ENCODE assay signal across 20 cellular contexts in the genomic region with DNA sequence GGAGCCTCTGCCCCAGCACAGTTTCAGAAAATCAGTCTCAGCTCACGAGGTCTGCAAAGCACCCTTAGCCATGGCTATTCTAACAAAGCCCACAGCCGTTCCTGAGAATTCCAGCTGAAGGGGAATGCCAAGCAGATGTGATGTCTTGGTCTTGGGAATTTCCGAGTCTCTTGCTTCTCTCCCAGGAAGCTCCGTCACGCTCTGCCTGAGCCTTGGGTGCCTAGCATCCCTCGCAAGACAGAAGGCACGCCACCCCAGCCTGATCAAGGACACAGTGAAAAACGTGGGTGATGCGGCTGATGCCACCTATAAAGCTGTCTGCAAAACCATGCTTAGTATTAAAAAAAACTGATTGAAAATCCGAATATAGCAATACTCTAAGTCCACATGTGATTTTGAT.
"Had no signal": no experiment of that assay in that cellular context is flagged by ENCODE, and none has a peak within 500 bp of the region (broad histone marks: within the 10 kb centered on the region; RNA-seq: fewer than 3 reads in every experiment).

No MANE protein-coding gene starts in this region.

- H3K27ac ChIP-seq: coronary artery, gastrocnemius medialis, hepatocyte, parathyroid adenoma, prostate gland, sigmoid colon, skin epidermis, thoracic aorta, transverse colon had no signal

- H3K9me3 Mint-ChIP-seq: stimulated activated naive CD8-positive, alpha-beta T cell treated with anti-CD3 and anti-CD28 coated beads, Interleukin-15, amount 100 ng/mL, for 72 hours had no signal

- H3K36me3 Mint-ChIP-seq: stimulated activated naive B cell treated with anti-CD40 and anti-IgM and Interleukin-4, amounts not matched to agents 10 μg/mL and 1 μg/mL and 100 μg/mL, for 72 hours had no signal

- H3K9me3 ChIP-seq: gastrocnemius medialis, prostate gland, sigmoid colon, thoracic aorta, transverse colon had no signal

- H3K4me3 Mint-ChIP-seq: naive thymus-derived CD4-positive, alpha-beta T cell; nephron progenitor cell; stimulated activated naive B cell treated with anti-CD40 and anti-IgM and Interleukin-4, amounts not matched to agents 10 μg/mL and 1 μg/mL and 100 μg/mL, for 72 hours; stimulated activated naive CD8-positive, alpha-beta T cell treated with anti-CD3 and anti-CD28 coated beads, Interleukin-15, amount 100 ng/mL, for 72 hours had no signal

- H3K4me1 Mint-ChIP-seq: naive thymus-derived CD4-positive, alpha-beta T cell; stimulated activated naive CD8-positive, alpha-beta T cell treated with anti-CD3 and anti-CD28 coated beads, Interleukin-15, amount 100 ng/mL, for 72 hours had no signal

- DNase-seq: effector CD8-positive, alpha-beta T cell; gastrocnemius medialis; mammary epithelial cell; naive thymus-derived CD4-positive, alpha-beta T cell; nephron progenitor cell; retina; sigmoid colon; stimulated activated CD4-positive, alpha-beta T cell treated with anti-CD3 and anti-CD28 coated beads, Interleukin-2, amount 100 ng/mL, for 24 hours; stimulated activated CD4-positive, alpha-beta T cell treated with anti-CD3 and anti-CD28 coated beads, Interleukin-4, amount 100 ng/mL, for 4 hours; stimulated activated naive B cell treated with anti-CD40 and anti-IgM and Interleukin-4, amounts not matched to agents 10 μg/mL and 1 μg/mL and 100 μg/mL, for 72 hours; stimulated activated naive CD8-positive, alpha-beta T cell treated with anti-CD3 and anti-CD28 coated beads, Interleukin-15, amount 100 ng/mL, for 72 hours; transverse colon had no signal

- H3K4me3 ChIP-seq: coronary artery, gastrocnemius medialis, hepatocyte, prostate gland, sigmoid colon, skin epidermis, thoracic aorta, transverse colon had no signal

- H3K4me2 ChIP-seq: hepatocyte had no signal

- H3K36me3 ChIP-seq: gastrocnemius medialis, prostate gland, sigmoid colon, thoracic aorta, transverse colon had no signal

- ATAC-seq: esophagus mucosa; gastrocnemius medialis; left lobe of liver; naive thymus-derived CD4-positive, alpha-beta T cell; stimulated activated naive B cell treated with anti-CD40 and anti-IgM and Interleukin-4, amounts not matched to agents 10 μg/mL and 1 μg/mL and 100 μg/mL, for 72 hours; stimulated activated naive CD8-positive, alpha-beta T cell treated with anti-CD3 and anti-CD28 coated beads, Interleukin-15, amount 100 ng/mL, for 72 hours had no signal

- H3K27me3 ChIP-seq: transverse colon had no signal

- H3K4me1 ChIP-seq: gastrocnemius medialis, parathyroid adenoma, prostate gland, sigmoid colon, transverse colon had no signal

- H3K27ac Mint-ChIP-seq: naive thymus-derived CD4-positive, alpha-beta T cell; nephron progenitor cell; stimulated activated naive B cell treated with anti-CD40 and anti-IgM and Interleukin-4, amounts not matched to agents 10 μg/mL and 1 μg/mL and 100 μg/mL, for 72 hours; stimulated activated naive CD8-positive, alpha-beta T cell treated with anti-CD3 and anti-CD28 coated beads, Interleukin-15, amount 100 ng/mL, for 72 hours had no signal

- H3K9ac ChIP-seq: parathyroid adenoma had no signal
